In the genomic region with DNA sequence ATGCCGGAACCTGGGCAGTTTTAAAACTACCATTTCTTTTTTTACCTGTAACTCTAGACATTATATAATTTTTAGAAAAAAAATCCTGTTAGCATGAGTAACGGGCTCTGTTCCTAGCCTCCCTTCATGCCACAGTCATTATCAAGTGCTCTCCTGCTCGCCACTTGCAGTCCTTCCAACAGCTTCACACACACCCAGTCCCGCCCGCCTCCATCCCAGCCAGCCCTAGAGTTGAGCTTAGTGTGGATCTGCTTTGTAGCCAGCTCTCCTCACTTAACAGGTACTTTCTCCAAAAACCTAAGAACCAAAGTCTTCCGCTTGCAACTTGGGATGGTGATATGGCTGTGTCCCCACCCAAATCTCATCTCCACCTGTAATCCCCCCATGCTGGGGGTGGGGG, we compare ENCODE assay signal across 1 cellular context.
TF ChIP-seq lines count a peak whose summit lies in the region.

No MANE protein-coding gene starts in this region.

TF ChIP-seq in WTC11, 78 proteins besides CTCF, POLR2A, EP300 and RAD21 (continued from another document):
- TF ChIP-seq, protein P1, sequence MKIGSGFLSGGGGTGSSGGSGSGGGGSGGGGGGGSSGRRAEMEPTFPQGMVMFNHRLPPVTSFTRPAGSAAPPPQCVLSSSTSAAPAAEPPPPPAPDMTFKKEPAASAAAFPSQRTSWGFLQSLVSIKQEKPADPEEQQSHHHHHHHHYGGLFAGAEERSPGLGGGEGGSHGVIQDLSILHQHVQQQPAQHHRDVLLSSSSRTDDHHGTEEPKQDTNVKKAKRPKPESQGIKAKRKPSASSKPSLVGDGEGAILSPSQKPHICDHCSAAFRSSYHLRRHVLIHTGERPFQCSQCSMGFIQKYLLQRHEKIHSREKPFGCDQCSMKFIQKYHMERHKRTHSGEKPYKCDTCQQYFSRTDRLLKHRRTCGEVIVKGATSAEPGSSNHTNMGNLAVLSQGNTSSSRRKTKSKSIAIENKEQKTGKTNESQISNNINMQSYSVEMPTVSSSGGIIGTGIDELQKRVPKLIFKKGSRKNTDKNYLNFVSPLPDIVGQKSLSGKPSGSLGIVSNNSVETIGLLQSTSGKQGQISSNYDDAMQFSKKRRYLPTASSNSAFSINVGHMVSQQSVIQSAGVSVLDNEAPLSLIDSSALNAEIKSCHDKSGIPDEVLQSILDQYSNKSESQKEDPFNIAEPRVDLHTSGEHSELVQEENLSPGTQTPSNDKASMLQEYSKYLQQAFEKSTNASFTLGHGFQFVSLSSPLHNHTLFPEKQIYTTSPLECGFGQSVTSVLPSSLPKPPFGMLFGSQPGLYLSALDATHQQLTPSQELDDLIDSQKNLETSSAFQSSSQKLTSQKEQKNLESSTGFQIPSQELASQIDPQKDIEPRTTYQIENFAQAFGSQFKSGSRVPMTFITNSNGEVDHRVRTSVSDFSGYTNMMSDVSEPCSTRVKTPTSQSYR (CRISPR knock-in tag; IDR thresholded peaks at IDR 0.05), result no peak
- TF ChIP-seq ZNF263 (CRISPR knock-in tag; IDR thresholded peaks at IDR 0.05; ENCODE audit: low read depth) (no peak), MYBL2 (CRISPR knock-in tag; IDR thresholded peaks at IDR 0.05) (no peak)
